Comparison of ENCODE assay signal across 16 cellular contexts in genomic region chr3:76495216-76495615, GRCh38.
A peak's percentile ranks its signal among the peaks of the same experiment; 100 is the strongest.
DNase-seq lines count a peak whose midpoint lies in the region; ATAC-seq and TF ChIP-seq lines count a peak whose summit lies in the region.
"Had no signal": no experiment of that assay in that cellular context is flagged by ENCODE, and none has a peak within 500 bp of the region (broad histone marks: within the 10 kb centered on the region; RNA-seq: fewer than 3 reads in every experiment).

No MANE protein-coding gene starts in this region.

- H3K27me3 ChIP-seq in foreskin keratinocyte (no peaks in the 10 kb centered on the region), thyroid gland (no peaks in the 10 kb centered on the region)
- H3K27me3 ChIP-seq in CD8-positive, alpha-beta memory T cell (ENCODE audit: insufficient read depth, low read length, poor library complexity, severe bottlenecking) = no peaks in the 10 kb centered on the region
- H3K27me3 ChIP-seq: BLaER1 treated with 17β-estradiol and CSF1 and Interleukin-3, amounts not matched to agents 10 nM and 100 nM had no signal

- ATAC-seq in WTC11 (no peak), foreskin keratinocyte (peak; percentile 98), HG03095 (IDR thresholded peaks at IDR 0.05; ENCODE audit: unreplicated experiment) (no peak)

- H3K27ac Mint-ChIP-seq in WTC11 = peak overlapping the region; percentile 36
- H3K27ac Mint-ChIP-seq in CD8-positive, alpha-beta memory T cell = no peak overlapping the region
- H3K27ac Mint-ChIP-seq: CD4-positive, CD25-positive, alpha-beta regulatory T cell; IgD-negative memory B cell had no signal

- POLR2A ChIA-PET in WTC11 (lab: Charles Lee) = no interaction called here
- POLR2A ChIA-PET in CD8-positive, alpha-beta memory T cell (lab: Charles Lee) = no interaction called here

- peaks cover 19% of the 10 kb centered on the region for H3K9me3 Mint-ChIP-seq in WTC11
- H3K9me3 Mint-ChIP-seq in CD8-positive, alpha-beta memory T cell = peaks cover 3 to 36% (median 11%) of the 10 kb centered on the region in 5 donors

- H3K27ac ChIP-seq in foreskin keratinocyte = no peak overlapping the region
- H3K27ac ChIP-seq in CD8-positive, alpha-beta memory T cell (ENCODE audit: low read depth, low read length) = no peak overlapping the region
- no peak overlapping the region for H3K27ac ChIP-seq in thyroid gland
- H3K27ac ChIP-seq: BLaER1 treated with 17β-estradiol and CSF1 and Interleukin-3, amounts not matched to agents 10 nM and 100 nM had no signal

- no peak overlapping the region for H3K4me3 Mint-ChIP-seq in WTC11
- H3K4me3 Mint-ChIP-seq in CD8-positive, alpha-beta memory T cell = no peak overlapping the region
- H3K4me3 Mint-ChIP-seq: CD4-positive, CD25-positive, alpha-beta regulatory T cell; IgD-negative memory B cell had no signal

- DNase-seq in ELR (ENCODE audit: low read depth) = peak; percentile 61
- DNase-seq in HCEC 1CT = peak; percentile 45
- no peak for DNase-seq in WTC11 (ENCODE audit: low spot score)
- peak; percentile 64 to 78 for DNase-seq in foreskin keratinocyte
- no peak for DNase-seq in CD8-positive, alpha-beta memory T cell
- DNase-seq in HK-2 (ENCODE audit: unreplicated experiment) = no peak
- no peak for DNase-seq in thyroid gland
- DNase-seq: ACHN; CD4-positive, CD25-positive, alpha-beta regulatory T cell; DMS153; DMS79 treated with DMSO at 0.1 percent for 48 hours; EL; GDM1 had no signal

- peaks cover 6% of the 10 kb centered on the region for H3K36me3 Mint-ChIP-seq in WTC11
- H3K36me3 Mint-ChIP-seq in CD8-positive, alpha-beta memory T cell = no peaks in the 10 kb centered on the region
- H3K36me3 Mint-ChIP-seq: CD4-positive, CD25-positive, alpha-beta regulatory T cell had no signal

- H3K27me3 Mint-ChIP-seq in WTC11 (ENCODE audit: low read depth) = no peaks in the 10 kb centered on the region
- H3K27me3 Mint-ChIP-seq in CD8-positive, alpha-beta memory T cell = no peaks in the 10 kb centered on the region
- H3K27me3 Mint-ChIP-seq: CD4-positive, CD25-positive, alpha-beta regulatory T cell; IgD-negative memory B cell had no signal

- peaks cover 23% of the 10 kb centered on the region for H3K4me1 ChIP-seq in foreskin keratinocyte
- no peaks in the 10 kb centered on the region for H3K4me1 ChIP-seq in CD8-positive, alpha-beta memory T cell (ENCODE audit: insufficient read depth, low read length)
- H3K4me1 ChIP-seq in thyroid gland = no peaks in the 10 kb centered on the region
- H3K4me1 ChIP-seq: BLaER1 treated with 17β-estradiol and CSF1 and Interleukin-3, amounts not matched to agents 10 nM and 100 nM had no signal

- intact Hi-C loops in thyroid gland (cut with DNase I) = no loop called here

- H3K4me3 ChIP-seq in CD8-positive, alpha-beta memory T cell (ENCODE audit: low read length) = no peak overlapping the region
- H3K4me3 ChIP-seq in thyroid gland (replicated peaks in 1 of 3) = no peak overlapping the region
- H3K4me3 ChIP-seq: BLaER1 treated with 17β-estradiol and CSF1 and Interleukin-3, amounts not matched to agents 10 nM and 100 nM had no signal

- TF ChIP-seq POLR2A in thyroid gland (IDR thresholded peaks at IDR 0.05) = no peak

- no peaks in the 10 kb centered on the region for H3K9me3 ChIP-seq in CD8-positive, alpha-beta memory T cell (ENCODE audit: low read length)
- no peaks in the 10 kb centered on the region for H3K9me3 ChIP-seq in thyroid gland

- H3K36me3 ChIP-seq in CD8-positive, alpha-beta memory T cell (ENCODE audit: insufficient read depth, low read length) = no peaks in the 10 kb centered on the region
- no peaks in the 10 kb centered on the region for H3K36me3 ChIP-seq in thyroid gland

- TF ChIP-seq CTCF in WTC11 (IDR thresholded peaks at IDR 0.05) (no peak), foreskin keratinocyte (conservative IDR thresholded peaks at IDR 0.05) (no peak), thyroid gland (IDR thresholded peaks at IDR 0.05) (no peak)

- peaks cover 16% of the 10 kb centered on the region for H3K4me1 Mint-ChIP-seq in WTC11
- H3K4me1 Mint-ChIP-seq in CD8-positive, alpha-beta memory T cell = no peaks in the 10 kb centered on the region
- H3K4me1 Mint-ChIP-seq: CD4-positive, CD25-positive, alpha-beta regulatory T cell; IgD-negative memory B cell had no signal

- WGBS in thyroid gland, 2 donors = 85 to 96% methylated on average over 2 of the region's 2 CpGs

- CTCF ChIA-PET in WTC11 (lab: Charles Lee) = no interaction called here
- CTCF ChIA-PET in CD8-positive, alpha-beta memory T cell (lab: Charles Lee) = no interaction called here

TF ChIP-seq in WTC11, 78 proteins besides CTCF, POLR2A, EP300 and RAD21:
- no peak for TF ChIP-seq ZNF281 (CRISPR knock-in tag; IDR thresholded peaks at IDR 0.05)
- no peak for TF ChIP-seq RORB (CRISPR knock-in tag; IDR thresholded peaks at IDR 0.05)
- TF ChIP-seq ESRRA (CRISPR knock-in tag; IDR thresholded peaks at IDR 0.05; ENCODE audit: borderline replicate concordance) = no peak
- no peak for TF ChIP-seq NFATC4 (CRISPR knock-in tag; IDR thresholded peaks at IDR 0.05)
- TF ChIP-seq ATF2 (CRISPR knock-in tag; IDR thresholded peaks at IDR 0.05; ENCODE audit: borderline replicate concordance, low read depth) = no peak
- TF ChIP-seq GTF2I (CRISPR knock-in tag; conservative IDR thresholded peaks at IDR 0.05) = no peak
- no peak for TF ChIP-seq CREM (CRISPR knock-in tag; IDR thresholded peaks at IDR 0.05)
- TF ChIP-seq SMAD4 (CRISPR knock-in tag; IDR thresholded peaks at IDR 0.05) = no peak
- no peak for TF ChIP-seq ETV6 (CRISPR knock-in tag; IDR thresholded peaks at IDR 0.05)
- TF ChIP-seq ZNF121 (CRISPR knock-in tag; IDR thresholded peaks at IDR 0.05) = no peak
- TF ChIP-seq SP1 (CRISPR knock-in tag; conservative IDR thresholded peaks at IDR 0.05) = no peak
- no peak for TF ChIP-seq GRHL2 (CRISPR knock-in tag; IDR thresholded peaks at IDR 0.05; ENCODE audit: insufficient replicate concordance, severe bottlenecking)
- no peak for TF ChIP-seq CBFB (CRISPR knock-in tag; IDR thresholded peaks at IDR 0.05; ENCODE audit: low read depth)
- TF ChIP-seq FOXJ3 (CRISPR knock-in tag; IDR thresholded peaks at IDR 0.05; ENCODE audit: borderline replicate concordance) = no peak
- no peak for TF ChIP-seq ZBTB43 (CRISPR knock-in tag; IDR thresholded peaks at IDR 0.05)

Comparison
In these comparisons a context has a peak if more than half of its experiments do, and no peak if none do; other contexts are left out.
1. DNase-seq: peak in ELR (single experiment), HCEC 1CT (single experiment) and foreskin keratinocyte (2 of 2); none in WTC11 (single experiment), CD8-positive, alpha-beta memory T cell (0 of 5), HK-2 (single experiment) and thyroid gland (0 of 2).